In the genomic region with DNA sequence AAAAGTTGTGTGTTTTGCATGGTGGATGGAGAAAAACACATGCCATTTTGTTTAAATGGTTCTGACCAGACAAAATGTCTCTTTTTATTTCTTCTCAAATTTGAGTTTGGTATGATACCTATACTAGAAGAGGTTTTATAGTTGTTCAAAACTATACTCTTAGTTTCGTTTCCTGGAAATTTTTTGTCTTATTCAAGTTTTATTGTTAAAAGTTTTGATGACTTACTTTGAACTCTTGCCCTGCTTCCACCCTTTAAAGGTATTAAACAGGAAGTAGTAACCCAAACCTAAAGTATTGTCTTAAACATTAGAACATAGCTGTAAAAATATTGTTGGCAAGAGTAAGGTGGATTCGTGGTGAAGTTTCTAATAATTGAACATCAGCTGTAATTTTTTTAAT, we compare ENCODE assay signal across 1 cellular context.
TF ChIP-seq lines count a peak whose summit lies in the region.

No MANE protein-coding gene starts in this region.

TF ChIP-seq in HCT116, 20 proteins besides CTCF, POLR2A, EP300 and RAD21:
- TF ChIP-seq, protein P1, sequence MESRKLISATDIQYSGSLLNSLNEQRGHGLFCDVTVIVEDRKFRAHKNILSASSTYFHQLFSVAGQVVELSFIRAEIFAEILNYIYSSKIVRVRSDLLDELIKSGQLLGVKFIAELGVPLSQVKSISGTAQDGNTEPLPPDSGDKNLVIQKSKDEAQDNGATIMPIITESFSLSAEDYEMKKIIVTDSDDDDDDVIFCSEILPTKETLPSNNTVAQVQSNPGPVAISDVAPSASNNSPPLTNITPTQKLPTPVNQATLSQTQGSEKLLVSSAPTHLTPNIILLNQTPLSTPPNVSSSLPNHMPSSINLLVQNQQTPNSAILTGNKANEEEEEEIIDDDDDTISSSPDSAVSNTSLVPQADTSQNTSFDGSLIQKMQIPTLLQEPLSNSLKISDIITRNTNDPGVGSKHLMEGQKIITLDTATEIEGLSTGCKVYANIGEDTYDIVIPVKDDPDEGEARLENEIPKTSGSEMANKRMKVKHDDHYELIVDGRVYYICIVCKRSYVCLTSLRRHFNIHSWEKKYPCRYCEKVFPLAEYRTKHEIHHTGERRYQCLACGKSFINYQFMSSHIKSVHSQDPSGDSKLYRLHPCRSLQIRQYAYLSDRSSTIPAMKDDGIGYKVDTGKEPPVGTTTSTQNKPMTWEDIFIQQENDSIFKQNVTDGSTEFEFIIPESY (IDR thresholded peaks at IDR 0.05; ENCODE audit: extremely low read depth, insufficient replicate concordance, low read length): no peak
